In the genomic region with DNA sequence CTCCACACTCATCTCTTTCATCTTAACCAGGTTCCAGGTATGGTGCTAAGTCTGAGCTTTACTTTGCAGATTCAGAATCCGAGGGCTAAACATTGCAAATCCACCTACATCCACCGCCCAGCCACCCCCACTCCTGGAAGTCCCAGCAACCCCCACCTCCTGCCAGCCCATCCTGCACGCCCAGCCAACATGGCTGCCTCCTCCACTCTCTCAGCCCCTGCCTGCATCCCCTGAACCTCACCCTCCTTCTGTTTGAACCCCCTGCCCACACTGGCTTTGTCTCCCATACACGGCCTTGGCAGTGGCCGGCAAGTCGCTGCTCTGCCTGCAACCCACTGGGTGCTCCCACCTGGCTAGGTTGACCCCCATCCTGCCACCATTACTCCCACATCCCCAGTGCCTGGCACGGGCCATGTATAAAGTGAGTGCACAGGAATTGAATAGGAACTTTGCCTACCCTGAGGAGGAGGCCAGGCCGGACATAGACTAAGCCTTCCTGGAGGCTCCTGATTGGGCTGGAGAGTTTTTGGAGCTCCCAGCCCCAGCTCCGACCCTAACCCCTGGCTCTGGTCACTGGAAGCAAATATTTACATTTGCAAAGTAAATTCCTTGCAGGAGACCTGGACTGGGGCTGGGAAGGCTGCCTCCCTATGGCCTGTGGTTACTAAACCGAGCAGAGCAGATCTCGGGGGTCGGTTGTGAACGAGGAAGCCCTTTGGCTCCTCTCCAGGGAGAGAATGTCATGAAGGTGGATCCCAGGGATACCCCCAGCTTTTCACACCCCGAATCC, we compare ENCODE assay signal across 22 cellular contexts. TPM values are rescaled to one million over a fixed set of nuclear protein-coding genes. Genes with fewer than 3 reads are reported as not detected.
DNase-seq lines count a peak whose midpoint lies in the region; ATAC-seq and TF ChIP-seq lines count a peak whose summit lies in the region.
"Had no signal": no experiment of that assay in that cellular context is flagged by ENCODE, and none has a peak within 500 bp of the region (broad histone marks: within the 10 kb centered on the region; RNA-seq: fewer than 3 reads in every experiment).

No MANE protein-coding gene starts in this region.

- H3K79me2 ChIP-seq in hepatocyte: no peaks in the 10 kb centered on the region
- no peaks in the 10 kb centered on the region for H3K79me2 ChIP-seq in neural progenitor cell (ENCODE audit: low read depth)

- H2BK120ac ChIP-seq in IMR-90 (ENCODE audit: low read depth, low read length): peak overlapping the region; percentile 26; the same call in 1 of the 2 replicates

- no peaks in the 10 kb centered on the region for H3K9me3 Mint-ChIP-seq in neural progenitor cell
- H3K9me3 Mint-ChIP-seq: activated B cell treated with CpG ODN at 0.5 μM for 24 hours; activated CD8-positive, alpha-beta T cell treated with anti-CD3 and anti-CD28 coated beads for 36 hours; activated naive CD4-positive, alpha-beta T cell treated with anti-CD3 and anti-CD28 coated beads, Interleukin-2, amount 10 ng/mL, durations not matched to agents 7 days and 5 days; CD4-positive, CD25-positive, alpha-beta regulatory T cell; central memory CD8-positive, alpha-beta T cell; T-helper 1 cell treated with Interleukin-12 subunit alpha and Interleukin-12 subunit beta and Interleukin-4 antibody, amounts not matched to agents 30 μg/mL and 1 μg/mL, for 36 hours had no signal

- no peak overlapping the region for H3K9ac ChIP-seq in IMR-90 (ENCODE audit: low read depth, low read length)
- no peak overlapping the region for H3K9ac ChIP-seq in neural progenitor cell

- H3K9me1 ChIP-seq in IMR-90 (ENCODE audit: insufficient read depth, low read length): 0 out of 2 replicates have a peak, but pooled peaks cover 2% of the 10 kb centered on the region

- in situ Hi-C loops in IMR-90 (cut with MboI; ENCODE audit: low sequenced_read_pairs): no loop called here

- 0 out of 2 replicates have a peak overlapping the region, but pooled peaks have one; percentile 12 for H4K91ac ChIP-seq in IMR-90 (ENCODE audit: insufficient read depth, low read depth, low read length)

- H3K14ac ChIP-seq in IMR-90 (replicated peaks; ENCODE audit: low read depth, low read length): no peak overlapping the region

- H3K27ac ChIP-seq in IMR-90 (ENCODE audit: insufficient read depth, low read length): no peak overlapping the region
- H3K27ac ChIP-seq in hepatocyte: no peak overlapping the region
- H3K27ac ChIP-seq in neural progenitor cell: no peak overlapping the region
- H3K27ac ChIP-seq in upper lobe of right lung: no peak overlapping the region
- H3K27ac ChIP-seq: lower lobe of right lung had no signal

- H3K4me3 Mint-ChIP-seq in neural progenitor cell: no peak overlapping the region
- H3K4me3 Mint-ChIP-seq: activated B cell treated with CpG ODN at 0.5 μM for 24 hours; activated CD8-positive, alpha-beta T cell treated with anti-CD3 and anti-CD28 coated beads for 36 hours; activated naive CD4-positive, alpha-beta T cell treated with anti-CD3 and anti-CD28 coated beads, Interleukin-2, amount 10 ng/mL, durations not matched to agents 7 days and 5 days; CD4-positive, CD25-positive, alpha-beta regulatory T cell; central memory CD8-positive, alpha-beta T cell; T-helper 1 cell treated with Interleukin-12 subunit alpha and Interleukin-12 subunit beta and Interleukin-4 antibody, amounts not matched to agents 30 μg/mL and 1 μg/mL, for 36 hours had no signal

- H3K4ac ChIP-seq in IMR-90 (ENCODE audit: low read depth, low read length): 0 out of 2 replicates have a peak overlapping the region, but pooled peaks have one; percentile 2

- H3K4me1 ChIP-seq in IMR-90 (ENCODE audit: control insufficient read depth, insufficient read depth, low read length) (peaks cover 11% of the 10 kb centered on the region), hepatocyte (ENCODE audit: insufficient read depth) (peaks cover 10% of the 10 kb centered on the region), neural progenitor cell (peaks cover 11% of the 10 kb centered on the region), upper lobe of right lung (peaks cover 9% of the 10 kb centered on the region)

- H3K27ac Mint-ChIP-seq in neural progenitor cell: peak overlapping the region; percentile 86
- H3K27ac Mint-ChIP-seq: activated B cell treated with CpG ODN at 0.5 μM for 24 hours; activated CD8-positive, alpha-beta T cell treated with anti-CD3 and anti-CD28 coated beads for 36 hours; activated naive CD4-positive, alpha-beta T cell treated with anti-CD3 and anti-CD28 coated beads, Interleukin-2, amount 10 ng/mL, durations not matched to agents 7 days and 5 days; CD4-positive, CD25-positive, alpha-beta regulatory T cell; T-helper 1 cell treated with Interleukin-12 subunit alpha and Interleukin-12 subunit beta and Interleukin-4 antibody, amounts not matched to agents 30 μg/mL and 1 μg/mL, for 36 hours had no signal

- TF ChIP-seq CTCF in IMR-90 (conservative IDR thresholded peaks at IDR 0.05; ENCODE audit: low read depth, low read length) (no peak), hepatocyte (IDR thresholded peaks at IDR 0.05; ENCODE audit: poor library complexity) (no peak), neural progenitor cell (IDR thresholded peaks at IDR 0.05) (no peak), upper lobe of right lung (IDR thresholded peaks at IDR 0.05) (no peak)

- peaks cover 4% of the 10 kb centered on the region for H3K36me3 Mint-ChIP-seq in neural progenitor cell
- H3K36me3 Mint-ChIP-seq: activated naive CD4-positive, alpha-beta T cell treated with anti-CD3 and anti-CD28 coated beads, Interleukin-2, amount 10 ng/mL, durations not matched to agents 7 days and 5 days; CD4-positive, CD25-positive, alpha-beta regulatory T cell had no signal

- no peak overlapping the region for H2AK5ac ChIP-seq in IMR-90 (ENCODE audit: low read depth, low read length)

- no TSS peak for BruUV-seq in IMR-90 (replicated peaks; lab: Mats Ljungman, UMichigan)

- H3K9me2 ChIP-seq in hepatocyte (replicated peaks; ENCODE audit: insufficient read depth): no peaks in the 10 kb centered on the region

- no peak overlapping the region for H3K4me3 ChIP-seq in IMR-90 (ENCODE audit: insufficient read depth, low read depth, low read length)
- no peak overlapping the region for H3K4me3 ChIP-seq in hepatocyte
- H3K4me3 ChIP-seq in neural progenitor cell: no peak overlapping the region
- H3K4me3 ChIP-seq in upper lobe of right lung: no peak overlapping the region
- H3K4me3 ChIP-seq: lower lobe of right lung had no signal

- no peak overlapping the region for H3K56ac ChIP-seq in IMR-90 (ENCODE audit: extremely low read depth, insufficient read depth, low read length)

- no peak overlapping the region for H3K23ac ChIP-seq in IMR-90 (ENCODE audit: low read depth, low read length)

- POLR2A ChIA-PET in IMR-90 (lab: Charles Lee; ENCODE audit: unreplicated experiment): no interaction called here

- no peaks in the 10 kb centered on the region for H3F3A ChIP-seq in neural progenitor cell (ENCODE audit: low read depth)

- no peak for TF ChIP-seq RAD21 in IMR-90 (IDR thresholded peaks at IDR 0.05; ENCODE audit: low read length)

- H3K4me2 ChIP-seq in IMR-90 (ENCODE audit: low read depth, low read length) (no peak overlapping the region; the same call in 1 of the 2 replicates), hepatocyte (peak overlapping the region; percentile 3), neural progenitor cell (no peak overlapping the region)

- H2BK5ac ChIP-seq in IMR-90 (ENCODE audit: low read depth, low read length, poor library complexity, severe bottlenecking): no peak overlapping the region

- H2AFZ ChIP-seq in IMR-90 (replicated peaks; ENCODE audit: low read length, poor library complexity): peak overlapping the region; percentile 40
- H2AFZ ChIP-seq in hepatocyte: no peak overlapping the region
- no peak overlapping the region for H2AFZ ChIP-seq in neural progenitor cell (replicated peaks)

- H3K4me1 Mint-ChIP-seq in neural progenitor cell: peaks cover 22% of the 10 kb centered on the region
- H3K4me1 Mint-ChIP-seq: activated B cell treated with CpG ODN at 0.5 μM for 24 hours; activated naive CD4-positive, alpha-beta T cell treated with anti-CD3 and anti-CD28 coated beads, Interleukin-2, amount 10 ng/mL, durations not matched to agents 7 days and 5 days; CD4-positive, CD25-positive, alpha-beta regulatory T cell; central memory CD8-positive, alpha-beta T cell had no signal

- no peak overlapping the region for H3K18ac ChIP-seq in IMR-90 (ENCODE audit: low read depth, low read length)

- no peak overlapping the region; the same call in 1 of the 2 replicates for H4K5ac ChIP-seq in IMR-90 (ENCODE audit: low read depth, low read length)

- no peak overlapping the region for H2AK9ac ChIP-seq in IMR-90 (replicated peaks; ENCODE audit: low read depth, low read length, poor library complexity)

- no peak overlapping the region for H2BK20ac ChIP-seq in IMR-90 (ENCODE audit: low read depth, low read length)

- no peak for TF ChIP-seq POLR2A in IMR-90 (IDR thresholded peaks at IDR 0.05; ENCODE audit: low read depth, low read length)

- intact Hi-C loops in IMR-90 (cut with micrococcal nuclease): no loop called here
- intact Hi-C loops in upper lobe of right lung (cut with DNase I): no loop called here

- peaks cover 4% of the 10 kb centered on the region for H3K27me3 Mint-ChIP-seq in neural progenitor cell (ENCODE audit: insufficient read depth, low read depth)
- H3K27me3 Mint-ChIP-seq: activated CD8-positive, alpha-beta T cell treated with anti-CD3 and anti-CD28 coated beads for 36 hours; central memory CD8-positive, alpha-beta T cell had no signal

- peak; percentile 22 for DNase-seq in D341Med (ENCODE audit: low spot score)
- DNase-seq in IMR-90: no peak
- DNase-seq in hepatocyte (ENCODE audit: low spot score): peak; percentile 5
- DNase-seq in neural progenitor cell (ENCODE audit: low spot score): no peak
- no peak for DNase-seq in upper lobe of right lung
- no peak for DNase-seq in NCI-H187 (lab: John Stamatoyannopoulos, UW)
- DNase-seq in NCI-H2227 (lab: John Stamatoyannopoulos, UW; ENCODE audit: unreplicated experiment): no peak
- no peak for DNase-seq in mesenteric fat pad (ENCODE audit: low spot score)
- DNase-seq: activated B cell treated with CpG ODN at 0.5 μM for 24 hours; activated CD8-positive, alpha-beta T cell treated with anti-CD3 and anti-CD28 coated beads for 36 hours; activated naive CD4-positive, alpha-beta T cell treated with anti-CD3 and anti-CD28 coated beads, Interleukin-2, amount 10 ng/mL, durations not matched to agents 7 days and 5 days; activated T-cell treated with anti-CD3 and anti-CD28 coated beads, Interleukin-2, amount 50 U/mL, for 1 hour; CD4-positive, CD25-positive, alpha-beta regulatory T cell; lower lobe of right lung; NCI-H1105 treated with DMSO at 0.1 percent for 48 hours; NCI-H526 treated with DMSO at 0.1 percent for 48 hours; OCI-M1; SHP77 treated with DMSO at 0.1 percent for 48 hours; small intestine; substantia nigra had no signal

- H3K27me3 ChIP-seq in IMR-90 (ENCODE audit: control insufficient read depth, insufficient read depth, low read length) (peaks cover 9% of the 10 kb centered on the region), hepatocyte (no peaks in the 10 kb centered on the region), neural progenitor cell (no peaks in the 10 kb centered on the region), upper lobe of right lung (no peaks in the 10 kb centered on the region)

- 93% methylated on average over 2 of the region's 14 CpGs; no CpG with 5 or more reads in 1 of the 2 experiments for WGBS in IMR-90 (ENCODE audit: extremely low coverage in 2 of 2, insufficient read length in 1 of 2), 2 experiments
- 50% methylated on average over 14 of the region's 14 CpGs for WGBS in hepatocyte (ENCODE audit: low lambda C conversion rate, missing lambda C conversion rate)

- peak; percentile 60 for ATAC-seq in IMR-90 (ENCODE audit: low read depth)
- ATAC-seq in upper lobe of right lung: no peak
- ATAC-seq: activated CD8-positive, alpha-beta T cell treated with anti-CD3 and anti-CD28 coated beads for 36 hours; lower lobe of right lung had no signal

- no peaks in the 10 kb centered on the region for H3K79me1 ChIP-seq in IMR-90 (ENCODE audit: low read depth in 1 of 2, low read length in 2 of 2)

- H4K20me1 ChIP-seq in IMR-90 (ENCODE audit: insufficient read depth, low read length): no peaks in the 10 kb centered on the region; the same call in 1 of the 2 replicates
- no peaks in the 10 kb centered on the region for H4K20me1 ChIP-seq in hepatocyte (ENCODE audit: insufficient read depth, poor library complexity, severe bottlenecking)
- H4K20me1 ChIP-seq in neural progenitor cell (ENCODE audit: low read depth): no peaks in the 10 kb centered on the region

- H3K9me3 ChIP-seq in IMR-90 (ENCODE audit: control insufficient read depth, insufficient read depth, low read length): no peaks in the 10 kb centered on the region
- no peaks in the 10 kb centered on the region for H3K9me3 ChIP-seq in hepatocyte (ENCODE audit: low read depth)
- H3K9me3 ChIP-seq in neural progenitor cell (ENCODE audit: low read depth): no peaks in the 10 kb centered on the region
- no peaks in the 10 kb centered on the region for H3K9me3 ChIP-seq in upper lobe of right lung
- H3K9me3 ChIP-seq: lower lobe of right lung had no signal

- dilution Hi-C loops in IMR-90 (cut with HindIII; ENCODE audit: low sequenced_read_pairs, unreplicated experiment): no loop called here

- H2BK15ac ChIP-seq in IMR-90 (ENCODE audit: low read depth, low read length): no peak overlapping the region; the same call in 2 of the 3 replicates

- H3K36me3 ChIP-seq in IMR-90 (ENCODE audit: control insufficient read depth, insufficient read depth, low read length) (no peaks in the 10 kb centered on the region), hepatocyte (replicated peaks; ENCODE audit: insufficient read depth, low read depth) (no peaks in the 10 kb centered on the region), neural progenitor cell (no peaks in the 10 kb centered on the region), upper lobe of right lung (no peaks in the 10 kb centered on the region)
- H3K36me3 ChIP-seq: lower lobe of right lung had no signal

- CTCF ChIA-PET in IMR-90 (lab: Yijun Ruan, JAX): interaction anchor here (0.6 kb wide), 2 partner anchors 26 to 277 kb away, joined by 3 read pairs; no protein-coding TSS in a partner anchor

- H4K8ac ChIP-seq in IMR-90 (ENCODE audit: low read depth in 2 of 2, low read length in 2 of 2): no peak overlapping the region

RNA-seq across cellular contexts. Expression of a gene that starts 14.4 kb away (rescaled TPM):
- total RNA-seq in IMR-90 (2012; rRNA removed): 0.28 and 0.54 TPM in 2 replicates
- polyA plus RNA-seq in IMR-90 (2012; rRNA removed): 1.2 and 1.3 TPM in 2 replicates
- 0.41 and 2.3 TPM in 2 replicates for polyA plus RNA-seq in IMR-90 (2012; cell fraction: cytosol; rRNA removed)
- 2.9 TPM in 2 replicates for polyA plus RNA-seq in IMR-90 (2012; cell fraction: nucleus; rRNA removed; ENCODE audit: low replicate concordance)
- total RNA-seq in hepatocyte: 11.5 and 12.6 TPM in 2 replicates
- polyA plus RNA-seq in hepatocyte: 14.7 and 15.0 TPM in 2 replicates
- 6.7 and 17.7 TPM in 2 replicates for total RNA-seq in neural progenitor cell (ENCODE audit: low replicate concordance)
- 15.2 TPM for total RNA-seq in upper lobe of right lung
- total RNA-seq in mesenteric fat pad: 1.4 TPM
- total RNA-seq: activated B cell treated with CpG ODN at 0.5 μM for 24 hours had no signal

RNA-seq across cellular contexts. Expression of a gene that starts 47.7 kb away (rescaled TPM):
- total RNA-seq in IMR-90 (2012; rRNA removed): 5.7 and 6.9 TPM in 2 replicates
- 21.2 and 21.5 TPM in 2 replicates for polyA plus RNA-seq in IMR-90 (2012; rRNA removed)
- 16.5 and 26.9 TPM in 2 replicates for polyA plus RNA-seq in IMR-90 (2012; cell fraction: cytosol; rRNA removed)
- 32.2 and 94.3 TPM in 2 replicates for polyA plus RNA-seq in IMR-90 (2012; cell fraction: nucleus; rRNA removed; ENCODE audit: low replicate concordance)
- 25.8 and 27.2 TPM in 2 replicates for total RNA-seq in hepatocyte
- polyA plus RNA-seq in hepatocyte: 46.7 and 58.1 TPM in 2 replicates
- 16.3 and 78.8 TPM in 2 replicates for total RNA-seq in neural progenitor cell (ENCODE audit: low replicate concordance)
- total RNA-seq in upper lobe of right lung: 19.0 TPM
- 19.2 TPM for total RNA-seq in mesenteric fat pad

RNA-seq across cellular contexts. Expression of a gene that starts 48.0 kb away (rescaled TPM):
- total RNA-seq in IMR-90 (2012; rRNA removed) (414 and 518 TPM in 2 replicates), hepatocyte (161 TPM in 2 replicates), neural progenitor cell (ENCODE audit: low replicate concordance) (281 and 379 TPM in 2 replicates), upper lobe of right lung (149 TPM), mesenteric fat pad (191 TPM)
- polyA plus RNA-seq in IMR-90 (2012; rRNA removed) (243 and 267 TPM in 2 replicates), hepatocyte (269 and 315 TPM in 2 replicates)
- 124 and 135 TPM in 2 replicates for polyA plus RNA-seq in IMR-90 (2012; cell fraction: cytosol; rRNA removed)
- polyA plus RNA-seq in IMR-90 (2012; cell fraction: nucleus; rRNA removed; ENCODE audit: low replicate concordance): 764 and 770 TPM in 2 replicates

Comparison
In these comparisons a context has a peak if more than half of its experiments do, and no peak if none do; other contexts are left out.
1. DNase-seq: peak in D341Med (single experiment) and hepatocyte (single experiment); none in IMR-90 (single experiment), neural progenitor cell (single experiment), upper lobe of right lung (single experiment), NCI-H187 (0 of 2), NCI-H2227 (single experiment) and mesenteric fat pad (single experiment).